In genomic region chrX:154516655-154517100, GRCh38 we compare ENCODE assay signal across 8 cellular contexts. TPM values are rescaled to one million over a fixed set of nuclear protein-coding genes. Genes with fewer than 3 reads are reported as not detected.
DNase-seq lines count a peak whose midpoint lies in the region; ATAC-seq and TF ChIP-seq lines count a peak whose summit lies in the region.

No MANE protein-coding gene starts in this region.

- H3K27ac Mint-ChIP-seq in activated naive CD8-positive, alpha-beta T cell treated with anti-CD3 and anti-CD28 coated beads, Interleukin-2, amount 50 U/mL, for 24 hours, result peak overlapping the region; percentile 85

- intact Hi-C loops in HCT116 (cut with micrococcal nuclease) (no loop called here), right cardiac atrium (cut with DNase I) (loop anchor here in 1 of 4 donors (10.0 kb wide), 1 partner anchor 112 kb away; the partner anchor contains the start of gene DNASE1L1), sigmoid colon (cut with DNase I) (loop anchor here (1.0 to 5.0 kb wide), 2 partner anchors 26 to 39 kb away; partner anchors contain the start of genes LAGE3 and SLC10A3)

- H3K4me3 Mint-ChIP-seq in activated naive CD8-positive, alpha-beta T cell treated with anti-CD3 and anti-CD28 coated beads, Interleukin-2, amount 50 U/mL, for 24 hours, result peak overlapping the region; percentile 83

- no peaks in the 10 kb centered on the region for H3K9me2 ChIP-seq in HCT116 (ENCODE audit: insufficient read depth)

- TF ChIP-seq EP300 in sigmoid colon (IDR thresholded peaks at IDR 0.05), result no peak

- H3K4me3 ChIP-seq in HCT116 (replicated peaks in 1 of 2; ENCODE audit: low read depth in 1 of 2, low read length in 2 of 2) (peak overlapping the region; percentile 44 to 70), right cardiac atrium (ENCODE audit: low read length) (peak overlapping the region; percentile 42), sigmoid colon (peak overlapping the region in 3 of 4 donors; percentile 31 to 67 (median 65))

- ATAC-seq in HCT116, result peak; percentile 2; the same call in 1 of the 2 replicates
- ATAC-seq in activated naive CD8-positive, alpha-beta T cell treated with anti-CD3 and anti-CD28 coated beads, Interleukin-2, amount 50 U/mL, for 24 hours, result no peak
- peak; percentile 57 to 66 for ATAC-seq in right cardiac atrium

- H3K9me3 ChIP-seq in HCT116 (ENCODE audit: control insufficient read depth in 1 of 2, insufficient read depth in 1 of 2, low read depth in 1 of 2, low read length in 2 of 2) (no peaks in the 10 kb centered on the region), right cardiac atrium (ENCODE audit: control insufficient read depth, low read length) (no peaks in the 10 kb centered on the region), sigmoid colon (no peaks in the 10 kb centered on the region)

- no peaks in the 10 kb centered on the region for H3K27me3 Mint-ChIP-seq in activated naive CD8-positive, alpha-beta T cell treated with anti-CD3 and anti-CD28 coated beads, Interleukin-2, amount 50 U/mL, for 24 hours

- peaks cover 20% of the 10 kb centered on the region for H3K4me1 Mint-ChIP-seq in activated naive CD8-positive, alpha-beta T cell treated with anti-CD3 and anti-CD28 coated beads, Interleukin-2, amount 50 U/mL, for 24 hours

- H3K36me3 ChIP-seq in HCT116 (ENCODE audit: control insufficient read depth in 1 of 2, insufficient read depth in 2 of 2, low read length in 2 of 2) (no peaks in the 10 kb centered on the region), sigmoid colon (no peaks in the 10 kb centered on the region)

- H3K4me2 ChIP-seq in HCT116 (ENCODE audit: low read length), result peak overlapping the region; percentile 78

- H3K79me2 ChIP-seq in HCT116 (ENCODE audit: insufficient read depth, low read length), result no peaks in the 10 kb centered on the region

- BruUV-seq in HCT116 (replicated peaks; lab: Mats Ljungman, UMichigan), result TSS peak; percentile 89

- POLR2A ChIA-PET in HCT116 (lab: Charles Lee), result no interaction called here

- H3K27ac ChIP-seq in HCT116 (ENCODE audit: low read depth, low read length) (peak overlapping the region; percentile 49), right cardiac atrium (ENCODE audit: low read length) (peak overlapping the region; percentile 80), sigmoid colon (peak overlapping the region; percentile 88 to 95 (median 91))

- H2AFZ ChIP-seq in HCT116 (ENCODE audit: low read depth, low read length, poor library complexity, severe bottlenecking), result no peak overlapping the region

- H3K4me1 ChIP-seq in HCT116 (ENCODE audit: control insufficient read depth in 1 of 2, insufficient read depth in 2 of 2, low read length in 2 of 2) (peaks cover 5 to 10% of the 10 kb centered on the region in 2 experiments; a peak in 3 of 4 replicates), right cardiac atrium (ENCODE audit: control insufficient read depth, insufficient read depth, low read length) (peaks cover 3% of the 10 kb centered on the region), sigmoid colon (peaks cover 0 to 24% (median 17%) of the 10 kb centered on the region in 4 donors)

- in situ Hi-C loops in GM13976 (cut with MboI; ENCODE audit: low sequenced_read_pairs, unreplicated experiment), result no loop called here

- H3K27me3 ChIP-seq in HCT116 (ENCODE audit: insufficient read depth, low read length) (no peaks in the 10 kb centered on the region), right cardiac atrium (ENCODE audit: control insufficient read depth, insufficient read depth) (no peaks in the 10 kb centered on the region), sigmoid colon (no peaks in the 10 kb centered on the region)

- RAD21 ChIA-PET in HCT116 (lab: Charles Lee; ENCODE audit: low non-redundant PET in 1 of 2, low total read pairs in 2 of 2, uncharacterized antibody in 2 of 2, unreplicated experiment in 2 of 2), result no interaction called here

- H3K36me3 Mint-ChIP-seq in activated naive CD8-positive, alpha-beta T cell treated with anti-CD3 and anti-CD28 coated beads, Interleukin-2, amount 50 U/mL, for 24 hours (ENCODE audit: low read depth), result peaks cover 10% of the 10 kb centered on the region

- TF ChIP-seq POLR2A in HCT116 (IDR thresholded peaks at IDR 0.05; ENCODE audit: borderline replicate concordance, extremely low read depth, insufficient read depth, insufficient read length), result peak; percentile 5
- TF ChIP-seq POLR2A in sigmoid colon (IDR thresholded peaks at IDR 0.05), result no peak

- TF ChIP-seq CTCF in HCT116 (IDR thresholded peaks at IDR 0.05 in 2 of 3, conservative IDR thresholded peaks at IDR 0.05 in 1 of 3; ENCODE audit: borderline replicate concordance in 1 of 3, insufficient read depth in 1 of 3, low read depth in 2 of 3, low read length in 2 of 3), result no peak
- TF ChIP-seq CTCF in sigmoid colon (IDR thresholded peaks at IDR 0.05), result no peak
- TF ChIP-seq CTCF in GM13976 (IDR thresholded peaks at IDR 0.05; ENCODE audit: borderline replicate concordance, control extremely low read depth, extremely low read depth, insufficient read depth, missing control alignments), result no peak

- no peak for TF ChIP-seq RAD21 in HCT116 (IDR thresholded peaks at IDR 0.05; ENCODE audit: low read depth)

- no peaks in the 10 kb centered on the region for H4K20me1 ChIP-seq in HCT116 (ENCODE audit: insufficient read depth)

- H3K9me3 Mint-ChIP-seq in activated naive CD8-positive, alpha-beta T cell treated with anti-CD3 and anti-CD28 coated beads, Interleukin-2, amount 50 U/mL, for 24 hours, result no peaks in the 10 kb centered on the region

- peak overlapping the region; percentile 51 for H3K9ac ChIP-seq in HCT116 (ENCODE audit: low read length)

- DNase-seq in CD1c-positive myeloid dendritic cell (ENCODE audit: extremely low spot score) (peak; percentile 16), HCT116 (ENCODE audit: low read depth, low spot score) (no peak), right cardiac atrium (peak in 1 of 3 donors; percentile 66), sigmoid colon (peak; percentile 86), cortex of kidney (lab: John Stamatoyannopoulos, UW) (no peak), AML-193 (lab: John Stamatoyannopoulos, UW) (no peak), GM13976 (ENCODE audit: low spot score) (no peak)
- DNase-seq in activated naive CD8-positive, alpha-beta T cell treated with anti-CD3 and anti-CD28 coated beads, Interleukin-2, amount 50 U/mL, for 24 hours, result no peak

- 3% methylated on average over 19 of the region's 19 CpGs for WGBS in right cardiac atrium
- WGBS in sigmoid colon, 2 donors, result 3 to 7% methylated on average over 19 of the region's 19 CpGs

- CTCF ChIA-PET in HCT116 (lab: Charles Lee), result no interaction called here

TF ChIP-seq in HCT116, 20 proteins besides CTCF, POLR2A, EP300 and RAD21 (continues in another document):
- no peak for TF ChIP-seq ELF1 (IDR thresholded peaks at IDR 0.05; ENCODE audit: borderline replicate concordance, low read depth)
- no peak for TF ChIP-seq ATF3 (IDR thresholded peaks at IDR 0.05)
- no peak for TF ChIP-seq SIN3A (IDR thresholded peaks at IDR 0.05; ENCODE audit: low read depth)

RNA-seq across cellular contexts. Expression of gene FAM3A, which starts 0.6 kb away (rescaled TPM):
- total RNA-seq in HCT116 (2021; ENCODE audit: unreplicated experiment), result 15.6 TPM
- 16.2 and 16.9 TPM in 2 replicates for polyA plus RNA-seq in HCT116 (2012)
- total RNA-seq in right cardiac atrium, result 10 to 100 TPM; 55.4 to 60.8 (median 58.9) TPM
- 68.6 TPM for polyA plus RNA-seq in right cardiac atrium
- total RNA-seq in sigmoid colon, result 10 to 100 TPM; 30.7 to 49.0 (median 40.6) TPM
- 10 to 100 TPM; 49.7 to 64.9 (median 57.1) TPM for polyA plus RNA-seq in sigmoid colon

RNA-seq across cellular contexts. Expression of gene SLC10A3, which starts 26.2 kb away (rescaled TPM):
- total RNA-seq in HCT116 (2021; ENCODE audit: unreplicated experiment), result 16.2 TPM
- polyA plus RNA-seq in HCT116 (2012), result 24.9 and 32.9 TPM in 2 replicates
- 10 to 100 TPM; 14.4 to 18.9 (median 15.5) TPM for total RNA-seq in right cardiac atrium
- 17.3 TPM for polyA plus RNA-seq in right cardiac atrium
- total RNA-seq in sigmoid colon, result 10 to 100 TPM; 17.5 to 28.8 (median 20.7) TPM
- polyA plus RNA-seq in sigmoid colon, result 10 to 100 TPM; 12.9 to 22.6 (median 18.0) TPM

RNA-seq across cellular contexts. Expression of gene G6PD, which starts 30.0 kb away (rescaled TPM):
- total RNA-seq in HCT116 (2021; ENCODE audit: unreplicated experiment) (109 TPM), right cardiac atrium (10 to 100 TPM; 16.6 to 26.4 (median 23.5) TPM), sigmoid colon (10 to 100 TPM; 15.0 to 32.1 (median 19.8) TPM)
- 83.6 and 84.2 TPM in 2 replicates for polyA plus RNA-seq in HCT116 (2012)
- polyA plus RNA-seq in right cardiac atrium (13.2 TPM), sigmoid colon (10 to 100 TPM in 2 of 3 donors, 1 to 10 TPM in 1; 9.0 to 34.6 (median 17.8) TPM)

RNA-seq across cellular contexts. Expression of gene UBL4A, which starts 30.3 kb away (rescaled TPM):
- 37.4 TPM for total RNA-seq in HCT116 (2021; ENCODE audit: unreplicated experiment)
- polyA plus RNA-seq in HCT116 (2012), result 30.0 and 31.5 TPM in 2 replicates
- total RNA-seq in right cardiac atrium, result 10 to 100 TPM; 51.1 to 62.1 (median 60.3) TPM
- polyA plus RNA-seq in right cardiac atrium, result 43.6 TPM
- 10 to 100 TPM; 31.6 to 51.0 (median 44.1) TPM for total RNA-seq in sigmoid colon
- polyA plus RNA-seq in sigmoid colon, result 10 to 100 TPM; 36.5 to 44.4 (median 36.5) TPM

RNA-seq across cellular contexts. Expression of gene IKBKG, which starts 30.7 kb away (rescaled TPM):
- 24.0 TPM for total RNA-seq in HCT116 (2021; ENCODE audit: unreplicated experiment)
- polyA plus RNA-seq in HCT116 (2012), result 16.0 and 16.4 TPM in 2 replicates
- total RNA-seq in right cardiac atrium, result 10 to 100 TPM; 17.7 to 21.8 (median 19.1) TPM
- polyA plus RNA-seq in right cardiac atrium, result 17.2 TPM
- 10 to 100 TPM in 3 of 4 donors, 1 to 10 TPM in 1; 9.2 to 27.4 (median 13.3) TPM for total RNA-seq in sigmoid colon
- 10 to 100 TPM; 13.2 to 28.9 (median 17.8) TPM for polyA plus RNA-seq in sigmoid colon

Comparison
In these comparisons a context has a peak if more than half of its experiments do, and no peak if none do; other contexts are left out.
1. DNase-seq: peak in CD1c-positive myeloid dendritic cell (single experiment) and sigmoid colon (single experiment); none in HCT116 (single experiment), activated naive CD8-positive, alpha-beta T cell treated with anti-CD3 and anti-CD28 coated beads, Interleukin-2, amount 50 U/mL, for 24 hours (single experiment), cortex of kidney (single experiment), AML-193 (0 of 2) and GM13976 (single experiment).
2. Peak in every context shown above with its lines, with median percentiles within 50 percentile points of each other: H3K27ac ChIP-seq and H3K4me3 ChIP-seq.